8 cellular contexts compared by ENCODE assay signal in the genomic region with DNA sequence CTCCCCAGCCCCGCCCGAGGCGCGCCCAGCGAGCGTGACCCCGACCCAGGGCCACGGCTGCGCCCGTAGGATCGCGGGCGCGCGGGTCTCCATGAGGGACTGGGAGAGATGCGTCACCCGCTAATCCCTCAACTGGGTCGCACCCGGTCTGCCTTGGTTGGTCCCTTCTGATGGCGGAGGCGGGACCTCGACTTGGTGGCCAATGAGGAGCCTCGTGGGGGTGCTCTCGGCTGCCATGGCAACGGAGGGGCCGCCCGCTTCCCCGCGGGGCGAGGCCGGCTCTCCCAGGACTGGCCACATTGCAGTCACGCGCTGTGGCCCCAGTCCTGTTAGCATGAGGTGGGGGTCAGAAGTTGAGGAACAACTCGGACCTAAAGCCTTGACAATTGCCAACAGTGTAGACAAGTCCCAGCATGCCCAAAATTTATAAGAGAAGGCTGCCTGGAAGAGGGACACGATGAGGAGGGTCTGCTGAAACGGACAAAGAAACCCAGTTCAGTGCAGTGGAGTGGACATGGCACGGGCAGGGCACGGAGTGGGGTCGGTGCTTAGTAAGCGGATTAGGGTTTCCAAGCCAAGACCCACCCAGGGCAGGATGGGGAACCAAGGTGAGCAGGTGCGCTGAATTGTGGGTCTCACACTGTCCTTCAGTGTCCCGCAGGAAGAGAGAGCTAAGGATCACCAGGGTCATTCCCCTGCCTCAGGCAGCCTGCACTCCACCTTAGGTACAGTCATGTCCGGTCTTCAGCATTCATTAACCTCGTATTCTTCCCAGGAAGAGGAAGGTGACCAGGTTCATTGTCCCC.
DNase-seq lines count a peak whose midpoint lies in the region; ATAC-seq and TF ChIP-seq lines count a peak whose summit lies in the region.

No MANE protein-coding gene starts in this region.

- TF ChIP-seq CTCF in GM13976 (IDR thresholded peaks at IDR 0.05; ENCODE audit: borderline replicate concordance, control extremely low read depth, extremely low read depth, insufficient read depth, missing control alignments) (no peak), astrocyte of the cerebellum (IDR thresholded peaks at IDR 0.05; ENCODE audit: low read depth, low read length, missing control alignments) (no peak), retinal pigment epithelial cell (conservative IDR thresholded peaks at IDR 0.05; ENCODE audit: low read depth, low read length) (no peak)

- ATAC-seq in HG02798 (IDR thresholded peaks at IDR 0.05; ENCODE audit: poor library complexity, unreplicated experiment): peak; percentile 81

- DNase-seq in GM13976 (ENCODE audit: low spot score) (peak; percentile 94), NCI-H1436 (lab: John Stamatoyannopoulos, UW) (peak; percentile 97), T-helper 22 cell (ENCODE audit: low read depth) (peak; percentile 87), astrocyte of the cerebellum (ENCODE audit: low read depth) (peak; percentile 91), hypothalamus (lab: John Stamatoyannopoulos, UW) (peak; percentile 53 to 99 (median 95)), retinal pigment epithelial cell (ENCODE audit: low read depth) (peak; percentile 98), SKM-1 (lab: John Stamatoyannopoulos, UW; ENCODE audit: unreplicated experiment) (no peak)

- H3K4me3 ChIP-seq in astrocyte of the cerebellum (ENCODE audit: low read depth, low read length) (peak overlapping the region; percentile 48), retinal pigment epithelial cell (ENCODE audit: low read length) (peak overlapping the region; percentile 34)

- in situ Hi-C loops in GM13976 (cut with MboI; ENCODE audit: low sequenced_read_pairs, unreplicated experiment) (no loop called here), astrocyte of the cerebellum (cut with HindIII; ENCODE audit: low sequenced_read_pairs) (no loop called here)
